8 cellular contexts compared by ENCODE assay signal in genomic region chr2:43221660-43222471, GRCh38. TPM values are rescaled to one million over a fixed set of nuclear protein-coding genes. Genes with fewer than 3 reads are reported as not detected.
A peak's percentile ranks its signal among the peaks of the same experiment; 100 is the strongest.
DNase-seq lines count a peak whose midpoint lies in the region; ATAC-seq and TF ChIP-seq lines count a peak whose summit lies in the region.

No MANE protein-coding gene starts in this region.

- TF ChIP-seq POLR2A in right lobe of liver (IDR thresholded peaks at IDR 0.05) = peak; percentile 46

- no peaks in the 10 kb centered on the region for H3K27me3 ChIP-seq in ectodermal cell (ENCODE audit: control insufficient read depth, insufficient read depth, low read length, poor library complexity, severe bottlenecking)
- no peaks in the 10 kb centered on the region for H3K27me3 ChIP-seq in right lobe of liver

- H3K4me3 ChIP-seq in ectodermal cell (ENCODE audit: insufficient read depth, low read depth, low read length) (peak overlapping the region; percentile 26), right lobe of liver (peak overlapping the region; percentile 81 to 92 (median 84))

- intact Hi-C loops in right lobe of liver (cut with DNase I) = loop anchor here (10.0 kb wide), 3 partner anchors 57 to 247 kb away; no protein-coding TSS in a partner anchor

- peak; percentile 8 to 36 (median 14) for ATAC-seq in right lobe of liver
- ATAC-seq in HG02981 (IDR thresholded peaks at IDR 0.05; ENCODE audit: unreplicated experiment) = no peak

- no peak for TF ChIP-seq CTCF in right lobe of liver (IDR thresholded peaks at IDR 0.05)

- 3% methylated on average over 8 of the region's 8 CpGs for WGBS in ectodermal cell, 2 experiments
- under 1% methylated on average over 7 of the region's 8 CpGs for WGBS in right lobe of liver (ENCODE audit: insufficient coverage, low coverage, low lambda C conversion rate, missing lambda C conversion rate)

- DNase-seq in NCI-H2107 treated with DMSO at 0.1 percent for 48 hours (lab: John Stamatoyannopoulos, UW; ENCODE audit: unreplicated experiment) (peak; percentile 28), NCI-H2107 (lab: John Stamatoyannopoulos, UW) (no peak), NCI-H510A (lab: John Stamatoyannopoulos, UW) (peak; percentile 54), right lobe of liver (peak; percentile 88 to 89 (median 88))
- DNase-seq in activated CD4-positive, alpha-beta T cell treated with anti-CD3 and anti-CD28 coated beads, Interleukin-2, amount 50 U/mL, for 48 hours = peak; percentile 71 to 79
- DNase-seq in stimulated activated CD4-positive, alpha-beta T cell treated with anti-CD3 and anti-CD28 coated beads, Interleukin-4, amount 100 ng/mL, for 4 hours = peak; percentile 33 to 34

- no peaks in the 10 kb centered on the region for H3K9me3 ChIP-seq in ectodermal cell (ENCODE audit: control insufficient read depth, low read length)
- H3K9me3 ChIP-seq in right lobe of liver = no peaks in the 10 kb centered on the region

- H3K36me3 ChIP-seq in ectodermal cell (ENCODE audit: control insufficient read depth, insufficient read depth, low read length) (peaks cover 3% of the 10 kb centered on the region), right lobe of liver (peaks cover 0 to 33% (median 5%) of the 10 kb centered on the region in 4 donors)

- H3K27ac ChIP-seq in ectodermal cell (ENCODE audit: insufficient read depth, low read depth, low read length, poor library complexity, severe bottlenecking) = peak overlapping the region; percentile 86
- H3K27ac ChIP-seq in right lobe of liver = peak overlapping the region; percentile 97 to 98 (median 98)

- H3K4me1 ChIP-seq in ectodermal cell (ENCODE audit: control insufficient read depth, insufficient read depth, low read length) (peaks cover 56% of the 10 kb centered on the region), right lobe of liver (peaks cover 0 to 39% (median 17%) of the 10 kb centered on the region in 4 donors)

RNA-seq across cellular contexts. Expression of gene ZFP36L2, which starts 4.5 kb away (rescaled TPM):
- polyA plus RNA-seq in ectodermal cell (2013, experiment 1 of 4) = 24.7 TPM
- 28.7 TPM for polyA plus RNA-seq in ectodermal cell (2013, experiment 2 of 4)
- polyA plus RNA-seq in ectodermal cell (2013, experiment 3 of 4) = 28.9 TPM
- polyA plus RNA-seq in ectodermal cell (2013, experiment 4 of 4) = 28.0 TPM
- 10 to 100 TPM; 20.8 to 50.0 (median 33.6) TPM for total RNA-seq in right lobe of liver
